1 cellular context compared by ENCODE assay signal in the genomic region with DNA sequence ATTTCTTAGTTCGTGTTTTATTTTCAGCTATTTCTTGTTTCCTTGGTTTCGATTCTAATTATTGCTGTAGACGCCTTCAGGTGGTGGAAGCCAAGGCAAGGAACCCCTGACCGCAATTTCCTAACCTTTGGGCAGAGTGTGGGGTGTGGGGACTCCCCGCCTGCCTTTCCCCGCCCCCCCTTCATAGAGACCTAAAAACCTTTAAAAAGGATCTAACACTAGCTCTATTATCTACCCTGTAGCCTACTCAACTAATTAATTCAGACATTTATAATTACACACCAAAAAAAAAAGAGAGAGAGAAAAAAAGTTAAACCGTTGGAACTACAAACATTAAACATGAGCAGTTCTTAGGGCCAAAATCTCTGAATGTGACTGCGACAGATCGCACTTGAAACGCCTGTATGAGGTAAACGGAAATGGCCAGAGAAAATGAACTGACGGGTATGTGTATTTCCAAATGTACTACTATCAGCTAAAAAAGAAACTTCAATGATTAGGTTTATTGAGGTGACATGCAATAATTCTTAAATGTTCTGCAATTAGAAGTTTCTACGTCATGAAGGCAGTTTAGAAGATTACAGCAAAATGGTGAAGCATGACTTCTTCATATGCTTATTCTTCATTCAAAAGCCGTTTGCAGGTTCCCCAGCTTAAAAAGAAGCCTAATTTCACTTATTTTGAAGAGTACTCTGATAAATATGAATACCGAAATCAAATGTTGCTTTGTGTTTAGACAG.
TF ChIP-seq lines count a peak whose summit lies in the region.

No MANE protein-coding gene starts in this region.

TF ChIP-seq in K562, 482 proteins besides CTCF, POLR2A, EP300 and RAD21 (continued from another document):
- TF ChIP-seq, protein P1, sequence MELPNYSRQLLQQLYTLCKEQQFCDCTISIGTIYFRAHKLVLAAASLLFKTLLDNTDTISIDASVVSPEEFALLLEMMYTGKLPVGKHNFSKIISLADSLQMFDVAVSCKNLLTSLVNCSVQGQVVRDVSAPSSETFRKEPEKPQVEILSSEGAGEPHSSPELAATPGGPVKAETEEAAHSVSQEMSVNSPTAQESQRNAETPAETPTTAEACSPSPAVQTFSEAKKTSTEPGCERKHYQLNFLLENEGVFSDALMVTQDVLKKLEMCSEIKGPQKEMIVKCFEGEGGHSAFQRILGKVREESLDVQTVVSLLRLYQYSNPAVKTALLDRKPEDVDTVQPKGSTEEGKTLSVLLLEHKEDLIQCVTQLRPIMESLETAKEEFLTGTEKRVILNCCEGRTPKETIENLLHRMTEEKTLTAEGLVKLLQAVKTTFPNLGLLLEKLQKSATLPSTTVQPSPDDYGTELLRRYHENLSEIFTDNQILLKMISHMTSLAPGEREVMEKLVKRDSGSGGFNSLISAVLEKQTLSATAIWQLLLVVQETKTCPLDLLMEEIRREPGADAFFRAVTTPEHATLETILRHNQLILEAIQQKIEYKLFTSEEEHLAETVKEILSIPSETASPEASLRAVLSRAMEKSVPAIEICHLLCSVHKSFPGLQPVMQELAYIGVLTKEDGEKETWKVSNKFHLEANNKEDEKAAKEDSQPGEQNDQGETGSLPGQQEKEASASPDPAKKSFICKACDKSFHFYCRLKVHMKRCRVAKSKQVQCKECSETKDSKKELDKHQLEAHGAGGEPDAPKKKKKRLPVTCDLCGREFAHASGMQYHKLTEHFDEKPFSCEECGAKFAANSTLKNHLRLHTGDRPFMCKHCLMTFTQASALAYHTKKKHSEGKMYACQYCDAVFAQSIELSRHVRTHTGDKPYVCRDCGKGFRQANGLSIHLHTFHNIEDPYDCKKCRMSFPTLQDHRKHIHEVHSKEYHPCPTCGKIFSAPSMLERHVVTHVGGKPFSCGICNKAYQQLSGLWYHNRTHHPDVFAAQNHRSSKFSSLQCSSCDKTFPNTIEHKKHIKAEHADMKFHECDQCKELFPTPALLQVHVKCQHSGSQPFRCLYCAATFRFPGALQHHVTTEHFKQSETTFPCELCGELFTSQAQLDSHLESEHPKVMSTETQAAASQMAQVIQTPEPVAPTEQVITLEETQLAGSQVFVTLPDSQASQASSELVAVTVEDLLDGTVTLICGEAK (IDR thresholded peaks at IDR 0.05), result peak; percentile 41
- TF ChIP-seq, protein P1 (CRISPR knock-in tag; IDR thresholded peaks at IDR 0.05), result no peak
- TF ChIP-seq TAL1 (IDR thresholded peaks at IDR 0.05), result no peak
- peak; percentile 19; the same call in 1 of the 2 replicates for TF ChIP-seq SMARCA5 (IDR thresholded peaks at IDR 0.05)
- TF ChIP-seq TGIF2 (CRISPR knock-in tag; IDR thresholded peaks at IDR 0.05), result no peak
- TF ChIP-seq SMARCB1 (IDR thresholded peaks at IDR 0.05; ENCODE audit: insufficient read length, low read depth), result no peak
- TF ChIP-seq DIDO1 (tag; IDR thresholded peaks at IDR 0.05; ENCODE audit: low read depth), result no peak
- TF ChIP-seq, protein P2, sequence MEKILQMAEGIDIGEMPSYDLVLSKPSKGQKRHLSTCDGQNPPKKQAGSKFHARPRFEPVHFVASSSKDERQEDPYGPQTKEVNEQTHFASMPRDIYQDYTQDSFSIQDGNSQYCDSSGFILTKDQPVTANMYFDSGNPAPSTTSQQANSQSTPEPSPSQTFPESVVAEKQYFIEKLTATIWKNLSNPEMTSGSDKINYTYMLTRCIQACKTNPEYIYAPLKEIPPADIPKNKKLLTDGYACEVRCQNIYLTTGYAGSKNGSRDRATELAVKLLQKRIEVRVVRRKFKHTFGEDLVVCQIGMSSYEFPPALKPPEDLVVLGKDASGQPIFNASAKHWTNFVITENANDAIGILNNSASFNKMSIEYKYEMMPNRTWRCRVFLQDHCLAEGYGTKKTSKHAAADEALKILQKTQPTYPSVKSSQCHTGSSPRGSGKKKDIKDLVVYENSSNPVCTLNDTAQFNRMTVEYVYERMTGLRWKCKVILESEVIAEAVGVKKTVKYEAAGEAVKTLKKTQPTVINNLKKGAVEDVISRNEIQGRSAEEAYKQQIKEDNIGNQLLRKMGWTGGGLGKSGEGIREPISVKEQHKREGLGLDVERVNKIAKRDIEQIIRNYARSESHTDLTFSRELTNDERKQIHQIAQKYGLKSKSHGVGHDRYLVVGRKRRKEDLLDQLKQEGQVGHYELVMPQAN (IDR thresholded peaks at IDR 0.05; ENCODE audit: borderline replicate concordance), result no peak; the same call in 1 of the 2 replicates
- TF ChIP-seq BACH1 (tag; IDR thresholded peaks at IDR 0.05), result 0 out of 2 replicates have a peak, but pooled peaks have one; percentile 51
- TF ChIP-seq, protein P3, sequence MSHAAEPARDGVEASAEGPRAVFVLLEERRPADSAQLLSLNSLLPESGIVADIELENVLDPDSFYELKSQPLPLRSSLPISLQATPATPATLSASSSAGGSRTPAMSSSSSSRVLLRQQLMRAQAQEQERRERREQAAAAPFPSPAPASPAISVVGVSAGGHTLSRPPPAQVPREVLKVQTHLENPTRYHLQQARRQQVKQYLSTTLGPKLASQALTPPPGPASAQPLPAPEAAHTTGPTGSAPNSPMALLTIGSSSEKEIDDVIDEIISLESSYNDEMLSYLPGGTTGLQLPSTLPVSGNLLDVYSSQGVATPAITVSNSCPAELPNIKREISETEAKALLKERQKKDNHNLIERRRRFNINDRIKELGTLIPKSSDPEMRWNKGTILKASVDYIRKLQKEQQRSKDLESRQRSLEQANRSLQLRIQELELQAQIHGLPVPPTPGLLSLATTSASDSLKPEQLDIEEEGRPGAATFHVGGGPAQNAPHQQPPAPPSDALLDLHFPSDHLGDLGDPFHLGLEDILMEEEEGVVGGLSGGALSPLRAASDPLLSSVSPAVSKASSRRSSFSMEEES (CRISPR knock-in tag; IDR thresholded peaks at IDR 0.05), result no peak
